19 cellular contexts compared by ENCODE assay signal in genomic region chr7:74040791-74041520, GRCh38. TPM values are rescaled to one million over a fixed set of nuclear protein-coding genes. Genes with fewer than 3 reads are reported as not detected.
DNase-seq lines count a peak whose midpoint lies in the region; ATAC-seq and TF ChIP-seq lines count a peak whose summit lies in the region.
"Had no signal": no experiment of that assay in that cellular context is flagged by ENCODE, and none has a peak within 500 bp of the region (broad histone marks: within the 10 kb centered on the region; RNA-seq: fewer than 3 reads in every experiment).

No MANE protein-coding gene starts in this region.

- TF ChIP-seq POLR2A in gastroesophageal sphincter (IDR thresholded peaks at IDR 0.05): peak in 1 of 2 donors; percentile 13
- TF ChIP-seq POLR2A in ovary (IDR thresholded peaks at IDR 0.05): no peak

- H3K27me3 ChIP-seq in right cardiac atrium (ENCODE audit: control insufficient read depth, insufficient read depth): no peaks in the 10 kb centered on the region
- no peaks in the 10 kb centered on the region for H3K27me3 ChIP-seq in gastroesophageal sphincter
- no peaks in the 10 kb centered on the region for H3K27me3 ChIP-seq in ovary
- H3K27me3 ChIP-seq: SJSA1 had no signal

- H3K4me3 ChIP-seq in right cardiac atrium (ENCODE audit: low read length) (no peak overlapping the region), gastroesophageal sphincter (no peak overlapping the region), ovary (no peak overlapping the region)
- H3K4me3 ChIP-seq: GM12878, PC-9, SJSA1 had no signal

- TF ChIP-seq CTCF in gastroesophageal sphincter (IDR thresholded peaks at IDR 0.05) (no peak), ovary (IDR thresholded peaks at IDR 0.05) (no peak)

- ATAC-seq in right cardiac atrium (no peak), Right ventricle myocardium superior (ENCODE audit: poor library complexity) (no peak), gastroesophageal sphincter (no peak)
- ATAC-seq: GM12878 had no signal

- H3K27ac ChIP-seq in right cardiac atrium (ENCODE audit: low read length) (no peak overlapping the region), gastroesophageal sphincter (peak overlapping the region in 3 of 4 donors; percentile 21 to 64 (median 50)), temporal lobe (ENCODE audit: low read depth, low read length) (peak overlapping the region; percentile 17), ovary (no peak overlapping the region)
- H3K27ac ChIP-seq: PC-9, SJSA1 had no signal

- DNase-seq in right cardiac atrium (peak in 2 of 3 donors; percentile 25 to 37), Right ventricle myocardium superior (no peak), ovary (no peak)
- DNase-seq in NK-92 treated with Interleukin-12 subunit alpha and Interleukin-12 subunit beta, amount 100 ng/mL, for 24 hours (lab: John Stamatoyannopoulos, UW): no peak
- no peak for DNase-seq in activated effector memory CD4-positive, alpha-beta T cell treated with Interleukin-2 at 50 U/mL for 16 hours
- DNase-seq: CD4-positive, alpha-beta memory T cell; DMS153; GF-D8; GOT3; KG1; NCI-H1417; NCI-H2029; NCI-H2171; NCI-H526; PC-9 had no signal

- WGBS in right cardiac atrium: 93% methylated on average over 12 of the region's 12 CpGs
- 80 to 85% methylated on average over 1 to 2 of the region's 12 CpGs for WGBS in gastroesophageal sphincter (ENCODE audit: low coverage in 1 of 2), 2 donors
- 94% methylated on average over 12 of the region's 12 CpGs for WGBS in ovary, 3 donors

- H3K36me3 ChIP-seq in gastroesophageal sphincter: peaks cover 0 to 100% of the 10 kb centered on the region in 2 donors
- H3K36me3 ChIP-seq in ovary: no peaks in the 10 kb centered on the region
- H3K36me3 ChIP-seq: SJSA1 had no signal

- intact Hi-C loops in right cardiac atrium (cut with DNase I) (no loop called here), Right ventricle myocardium superior (cut with DNase I) (no loop called here), ovary (cut with DNase I) (no loop called here)

- TF ChIP-seq EP300 in gastroesophageal sphincter (IDR thresholded peaks at IDR 0.05) (no peak), ovary (IDR thresholded peaks at IDR 0.05) (no peak)

- H3K4me1 ChIP-seq in right cardiac atrium (ENCODE audit: control insufficient read depth, insufficient read depth, low read length) (no peaks in the 10 kb centered on the region), gastroesophageal sphincter (peaks cover 0 to 78% (median 3%) of the 10 kb centered on the region in 3 donors), ovary (ENCODE audit: insufficient read depth) (peaks cover 3% of the 10 kb centered on the region)

- no peaks in the 10 kb centered on the region for H3K9me3 ChIP-seq in right cardiac atrium (ENCODE audit: control insufficient read depth, low read length)
- H3K9me3 ChIP-seq in gastroesophageal sphincter: no peaks in the 10 kb centered on the region
- no peaks in the 10 kb centered on the region for H3K9me3 ChIP-seq in ovary
- H3K9me3 ChIP-seq: SJSA1 had no signal

RNA-seq across cellular contexts. Expression of gene ELN, which starts 13.0 kb away (rescaled TPM):
- total RNA-seq in right cardiac atrium: 100 to 1,000 TPM in 3 of 4 donors, 10 to 100 TPM in 1; 100.0 to 323 (median 120) TPM
- 73.4 TPM for polyA plus RNA-seq in right cardiac atrium
- 33.2 TPM for total RNA-seq in Right ventricle myocardium superior
- total RNA-seq in gastroesophageal sphincter: 100 to 1,000 TPM; 316 to 703 (median 441) TPM
- total RNA-seq in temporal lobe: 11.3 TPM
- 10 to 100 TPM; 17.6 to 51.5 (median 39.1) TPM for total RNA-seq in ovary
- 10 to 100 TPM; 13.2 to 38.1 TPM for polyA plus RNA-seq in ovary
- total RNA-seq: CD4-positive, alpha-beta memory T cell; SJSA1 had no signal
- polyA plus RNA-seq: CD4-positive, alpha-beta memory T cell had no signal

RNA-seq across cellular contexts. Expression of gene LIMK1, which starts 42.6 kb away (rescaled TPM):
- total RNA-seq in right cardiac atrium (10 to 100 TPM; 10.4 to 13.5 (median 11.9) TPM), Right ventricle myocardium superior (8.6 TPM), gastroesophageal sphincter (10 to 100 TPM in 3 of 4 donors, 1 to 10 TPM in 1; 7.2 to 20.6 (median 13.2) TPM), temporal lobe (15.5 TPM), ovary (10 to 100 TPM in 6 of 7 donors, 1 to 10 TPM in 1; 8.2 to 38.7 (median 29.1) TPM)
- polyA plus RNA-seq in right cardiac atrium (7.6 TPM), ovary (10 to 100 TPM in 1 of 2 donors, 1 to 10 TPM in 1; 7.6 to 16.5 TPM)

Comparison
In these comparisons a context has a peak if more than half of its experiments do, and no peak if none do; other contexts are left out.
1. DNase-seq: peak in right cardiac atrium (2 of 3); none in Right ventricle myocardium superior (single experiment), ovary (0 of 5), NK-92 treated with Interleukin-12 subunit alpha and Interleukin-12 subunit beta, amount 100 ng/mL, for 24 hours (single experiment) and activated effector memory CD4-positive, alpha-beta T cell treated with Interleukin-2 at 50 U/mL for 16 hours (single experiment).
2. H3K27ac ChIP-seq: peak in gastroesophageal sphincter (3 of 4) and temporal lobe (single experiment); none in right cardiac atrium (single experiment) and ovary (0 of 2).